In genomic region chr9:70259512-70259802, GRCh38 we compare ENCODE assay signal across 2 cellular contexts.
TF ChIP-seq lines count a peak whose summit lies in the region.

No MANE protein-coding gene starts in this region.

TF ChIP-seq in SK-N-SH, 30 proteins besides CTCF, POLR2A, EP300 and RAD21 (continued from another document):
- no peak for TF ChIP-seq ZBTB33 (IDR thresholded peaks at IDR 0.05; ENCODE audit: borderline replicate concordance, low read depth)
- TF ChIP-seq CHD2 (IDR thresholded peaks at IDR 0.05; ENCODE audit: low read length, partially characterized antibody), result no peak

TF ChIP-seq in SK-N-SH treated with all-trans-retinoic acid at 6 μM for 48 hours, 23 proteins besides CTCF, POLR2A, EP300 and RAD21 (continued from another document):
- TF ChIP-seq, protein P1, sequence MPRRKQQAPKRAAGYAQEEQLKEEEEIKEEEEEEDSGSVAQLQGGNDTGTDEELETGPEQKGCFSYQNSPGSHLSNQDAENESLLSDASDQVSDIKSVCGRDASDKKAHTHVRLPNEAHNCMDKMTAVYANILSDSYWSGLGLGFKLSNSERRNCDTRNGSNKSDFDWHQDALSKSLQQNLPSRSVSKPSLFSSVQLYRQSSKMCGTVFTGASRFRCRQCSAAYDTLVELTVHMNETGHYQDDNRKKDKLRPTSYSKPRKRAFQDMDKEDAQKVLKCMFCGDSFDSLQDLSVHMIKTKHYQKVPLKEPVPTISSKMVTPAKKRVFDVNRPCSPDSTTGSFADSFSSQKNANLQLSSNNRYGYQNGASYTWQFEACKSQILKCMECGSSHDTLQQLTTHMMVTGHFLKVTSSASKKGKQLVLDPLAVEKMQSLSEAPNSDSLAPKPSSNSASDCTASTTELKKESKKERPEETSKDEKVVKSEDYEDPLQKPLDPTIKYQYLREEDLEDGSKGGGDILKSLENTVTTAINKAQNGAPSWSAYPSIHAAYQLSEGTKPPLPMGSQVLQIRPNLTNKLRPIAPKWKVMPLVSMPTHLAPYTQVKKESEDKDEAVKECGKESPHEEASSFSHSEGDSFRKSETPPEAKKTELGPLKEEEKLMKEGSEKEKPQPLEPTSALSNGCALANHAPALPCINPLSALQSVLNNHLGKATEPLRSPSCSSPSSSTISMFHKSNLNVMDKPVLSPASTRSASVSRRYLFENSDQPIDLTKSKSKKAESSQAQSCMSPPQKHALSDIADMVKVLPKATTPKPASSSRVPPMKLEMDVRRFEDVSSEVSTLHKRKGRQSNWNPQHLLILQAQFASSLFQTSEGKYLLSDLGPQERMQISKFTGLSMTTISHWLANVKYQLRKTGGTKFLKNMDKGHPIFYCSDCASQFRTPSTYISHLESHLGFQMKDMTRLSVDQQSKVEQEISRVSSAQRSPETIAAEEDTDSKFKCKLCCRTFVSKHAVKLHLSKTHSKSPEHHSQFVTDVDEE (CRISPR knock-in tag; IDR thresholded peaks at IDR 0.05), result no peak
- TF ChIP-seq ESRRG (CRISPR knock-in tag; IDR thresholded peaks at IDR 0.05) (no peak), SNAI2 (CRISPR knock-in tag; IDR thresholded peaks at IDR 0.05) (no peak), ZC3H10 (CRISPR knock-in tag; IDR thresholded peaks at IDR 0.05) (no peak)
